10 cellular contexts compared by ENCODE assay signal in the genomic region with DNA sequence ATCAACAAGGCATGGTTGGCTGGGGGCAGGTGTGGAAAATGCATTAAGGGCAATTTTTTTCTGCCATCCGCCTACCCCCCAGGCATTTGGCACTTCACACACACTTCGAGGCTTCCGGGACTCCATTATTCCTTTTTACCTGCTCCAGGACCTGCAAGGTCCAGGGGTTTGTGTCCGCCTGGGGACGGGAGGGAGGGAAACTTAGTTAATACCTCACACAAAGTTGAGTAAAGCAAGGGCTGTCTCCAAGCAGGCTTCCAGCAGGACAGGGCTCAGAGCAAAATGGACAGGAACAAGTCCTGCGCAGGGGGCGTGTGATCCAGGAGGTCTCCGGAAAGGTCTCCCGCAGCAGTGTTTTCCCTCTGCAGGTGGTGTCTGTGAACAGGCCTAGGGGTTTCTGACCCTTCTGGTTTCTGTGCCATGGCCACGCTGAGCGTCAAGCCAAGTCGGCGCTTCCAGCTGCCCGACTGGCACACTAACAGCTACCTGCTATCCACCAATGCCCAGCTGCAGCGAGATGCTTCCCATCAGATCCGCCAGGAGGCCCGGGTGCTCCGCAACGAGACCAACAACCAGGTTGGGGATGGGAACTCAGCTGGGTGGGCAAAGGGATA. TPM values are rescaled to one million over a fixed set of nuclear protein-coding genes. Genes with fewer than 3 reads are reported as not detected.
DNase-seq lines count a peak whose midpoint lies in the region; ATAC-seq and TF ChIP-seq lines count a peak whose summit lies in the region.
"Had no signal": no experiment of that assay in that cellular context is flagged by ENCODE, and none has a peak within 500 bp of the region (broad histone marks: within the 10 kb centered on the region; RNA-seq: fewer than 3 reads in every experiment).

No MANE protein-coding gene starts in this region.

- H3K4me1 ChIP-seq in iPS-20b (ENCODE audit: insufficient read depth, low read length) = peaks cover 5% of the 10 kb centered on the region; the same call in 1 of the 2 replicates
- peaks cover 14% of the 10 kb centered on the region for H3K4me1 ChIP-seq in skeletal muscle satellite cell (ENCODE audit: control insufficient read depth, insufficient read depth, low read length)

- no peak for TF ChIP-seq CTCF in HFF-Myc (IDR thresholded peaks at IDR 0.05; ENCODE audit: low read depth, low read length, missing control alignments)

- no peaks in the 10 kb centered on the region for H3K36me3 ChIP-seq in iPS-20b (ENCODE audit: insufficient read depth, low read depth, low read length)
- no peaks in the 10 kb centered on the region for H3K36me3 ChIP-seq in skeletal muscle satellite cell (ENCODE audit: insufficient read depth, low read length)

- H3K9ac ChIP-seq in iPS-20b (ENCODE audit: low read depth, low read length) = peak overlapping the region; percentile 72; the same call in 1 of the 2 replicates
- H3K9ac ChIP-seq in skeletal muscle satellite cell (ENCODE audit: low read depth, low read length) = peak overlapping the region; percentile 49

- peak overlapping the region; percentile 22 for H3K4me3 Mint-ChIP-seq in activated naive CD8-positive, alpha-beta T cell treated with anti-CD3 and anti-CD28 coated beads for 36 hours

- H3K27ac Mint-ChIP-seq in activated naive CD8-positive, alpha-beta T cell treated with anti-CD3 and anti-CD28 coated beads for 36 hours = no peak overlapping the region

- peaks cover 3% of the 10 kb centered on the region for H3K4me1 Mint-ChIP-seq in activated naive CD8-positive, alpha-beta T cell treated with anti-CD3 and anti-CD28 coated beads for 36 hours

- H3K9me3 ChIP-seq in iPS-20b (ENCODE audit: insufficient read depth, low read depth, low read length) (no peaks in the 10 kb centered on the region), skeletal muscle satellite cell (replicated peaks; ENCODE audit: low read length) (no peaks in the 10 kb centered on the region)

- peaks cover 44% of the 10 kb centered on the region for H3K27me3 Mint-ChIP-seq in activated naive CD8-positive, alpha-beta T cell treated with anti-CD3 and anti-CD28 coated beads for 36 hours

- H3K27me3 ChIP-seq in iPS-20b (ENCODE audit: insufficient read depth, low read length) (peaks cover 11% of the 10 kb centered on the region), skeletal muscle satellite cell (ENCODE audit: control insufficient read depth, insufficient read depth, low read length) (peaks cover 4% of the 10 kb centered on the region)

- H3K4me3 ChIP-seq in HFF-Myc (replicated peaks; ENCODE audit: low read depth, low read length) (peak overlapping the region; percentile 33), iPS-20b (ENCODE audit: low read length) (peak overlapping the region; percentile 73), skeletal muscle satellite cell (ENCODE audit: low read length) (peak overlapping the region; percentile 68)

- H3K27ac ChIP-seq in iPS-20b (ENCODE audit: low read length) = no peak overlapping the region

- no peak for ATAC-seq in HG03139 (IDR thresholded peaks at IDR 0.05; ENCODE audit: unreplicated experiment)
- ATAC-seq: left colon had no signal

- DNase-seq in HFF-Myc (ENCODE audit: extremely low read depth, low read depth) (no peak), NCI-H524 treated with DMSO at 0.1 percent for 48 hours (lab: John Stamatoyannopoulos, UW) (no peak), NCI-H2196 treated with DMSO at 0.1 percent for 48 hours (lab: John Stamatoyannopoulos, UW; ENCODE audit: unreplicated experiment) (no peak), SIG-M5 (lab: John Stamatoyannopoulos, UW) (no peak)
- DNase-seq in activated naive CD8-positive, alpha-beta T cell treated with anti-CD3 and anti-CD28 coated beads for 36 hours = no peak
- DNase-seq: left colon had no signal

- H3K36me3 Mint-ChIP-seq in activated naive CD8-positive, alpha-beta T cell treated with anti-CD3 and anti-CD28 coated beads for 36 hours = peaks cover 4% of the 10 kb centered on the region

- H3K9me3 Mint-ChIP-seq in activated naive CD8-positive, alpha-beta T cell treated with anti-CD3 and anti-CD28 coated beads for 36 hours = no peaks in the 10 kb centered on the region

- H3K4me2 ChIP-seq in skeletal muscle satellite cell (ENCODE audit: low read length) = peak overlapping the region; percentile 90

RNA-seq across cellular contexts. Expression of a gene that starts 0.7 kb away (rescaled TPM):
- under 1 TPM in 1 of 2 experiments, not detected in 1; 0.19 TPM for total RNA-seq in activated naive CD8-positive, alpha-beta T cell treated with anti-CD3 and anti-CD28 coated beads for 36 hours
- total RNA-seq in skeletal muscle satellite cell (2012; rRNA removed) = not detected in 2 replicates
- total RNA-seq: activated CD8-positive, alpha-beta memory T cell treated with anti-CD3 and anti-CD28 coated beads for 36 hours; left colon had no signal

RNA-seq across cellular contexts. Expression of a gene that starts 4.1 kb away (rescaled TPM):
- 10 to 100 TPM; 47.0 to 48.7 TPM for total RNA-seq in activated naive CD8-positive, alpha-beta T cell treated with anti-CD3 and anti-CD28 coated beads for 36 hours
- total RNA-seq in skeletal muscle satellite cell (2012; rRNA removed) = 22.1 and 23.8 TPM in 2 replicates

RNA-seq across cellular contexts. Expression of a gene that starts 40.4 kb away (rescaled TPM):
- total RNA-seq in activated naive CD8-positive, alpha-beta T cell treated with anti-CD3 and anti-CD28 coated beads for 36 hours = 1 to 10 TPM; 1.8 to 1.9 TPM
- 1.0 and 1.3 TPM in 2 replicates for total RNA-seq in skeletal muscle satellite cell (2012; rRNA removed)
